ENCODE assay signal across 29 cellular contexts in the genomic region with DNA sequence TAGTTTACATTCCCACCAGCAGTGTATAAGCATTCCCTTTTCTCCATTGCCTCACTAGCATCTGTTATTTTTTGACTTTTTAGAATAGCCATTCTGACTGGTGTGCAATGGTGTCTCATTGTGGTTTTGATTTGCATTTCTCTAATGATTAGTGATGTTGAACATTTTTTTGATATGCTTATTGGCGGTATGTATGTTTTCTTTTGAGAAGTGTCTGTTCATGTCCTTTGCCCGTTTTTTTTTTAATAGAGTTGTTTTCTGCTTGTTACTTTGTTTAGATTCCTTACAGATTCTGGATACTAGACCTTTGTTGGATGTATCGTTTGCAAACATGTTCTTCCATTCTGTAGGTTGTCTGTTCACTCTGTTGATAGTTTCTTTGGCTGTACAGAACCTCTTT.
"Had no signal": no experiment of that assay in that cellular context is flagged by ENCODE, and none has a peak within 500 bp of the region (broad histone marks: within the 10 kb centered on the region; RNA-seq: fewer than 3 reads in every experiment).

No MANE protein-coding gene starts in this region.

- H3K27ac Mint-ChIP-seq: dendritic cell treated with granulocyte-macrophage colony-stimulating factor and Interleukin-4, amounts not matched to agents 40 ng/mL and 50 ng/mL, for 4 days; mesothelial cell of epicardium; stimulated activated effector memory CD8-positive, alpha-beta T cell treated with anti-CD3 and anti-CD28 coated beads, Interleukin-12 subunit alpha, Interleukin-12 subunit beta, amount 100 ng/mL, for 72 hours had no signal

- H3K36me3 ChIP-seq: colonic mucosa, esophagus muscularis mucosa, gastroesophageal sphincter, heart left ventricle, left lung, ovary, sigmoid colon, stomach, thyroid gland had no signal

- H3K4me1 ChIP-seq: colonic mucosa had no signal

- H3K27me3 ChIP-seq: colonic mucosa, esophagus muscularis mucosa, foreskin keratinocyte, gastroesophageal sphincter, heart left ventricle, hepatocyte, left lung, ovary, sigmoid colon, stomach, thyroid gland had no signal

- ATAC-seq: foreskin keratinocyte; gastroesophageal sphincter; heart left ventricle; left cardiac atrium; left lung; mucosa of descending colon; psoas muscle; right cardiac atrium; stimulated activated effector memory CD8-positive, alpha-beta T cell treated with anti-CD3 and anti-CD28 coated beads, Interleukin-12 subunit alpha, Interleukin-12 subunit beta, amount 100 ng/mL, for 72 hours had no signal

- DNase-seq: colonic mucosa; effector CD8-positive, alpha-beta T cell; foreskin keratinocyte; heart left ventricle; left cardiac atrium; left lung; mesenchymal stem cell; mucosa of descending colon; naive B cell; occipital lobe; ovary; posterior cingulate gyrus; psoas muscle; right cardiac atrium; sigmoid colon; stimulated activated CD4-positive, alpha-beta T cell treated with anti-CD3 and anti-CD28 coated beads, Interleukin-2, amount 100 ng/mL, for 24 hours; stimulated activated CD4-positive, alpha-beta T cell treated with anti-CD3 and anti-CD28 coated beads, Interleukin-4, amount 100 ng/mL, for 24 hours; stimulated activated naive CD4-positive, alpha-beta T cell treated with Interleukin-2 at 50 U/mL for 16 hours; stomach; thyroid gland; trophoblast cell had no signal

- H3K4me3 Mint-ChIP-seq: dendritic cell treated with granulocyte-macrophage colony-stimulating factor and Interleukin-4, amounts not matched to agents 40 ng/mL and 50 ng/mL, for 4 days; mesothelial cell of epicardium; stimulated activated effector memory CD8-positive, alpha-beta T cell treated with anti-CD3 and anti-CD28 coated beads, Interleukin-12 subunit alpha, Interleukin-12 subunit beta, amount 100 ng/mL, for 72 hours had no signal

- H3K4me3 ChIP-seq: colonic mucosa, esophagus muscularis mucosa, gastroesophageal sphincter, heart left ventricle, hepatocyte, left lung, mucosa of descending colon, ovary, psoas muscle, sigmoid colon, stomach, thyroid gland had no signal

- FAIRE-seq: endothelial cell of umbilical vein, islet of Langerhans had no signal

- H3K9me3 ChIP-seq: colonic mucosa, mucosa of descending colon, ovary, sigmoid colon, thyroid gland had no signal

- H3K27me3 Mint-ChIP-seq: dendritic cell treated with granulocyte-macrophage colony-stimulating factor and Interleukin-4, amounts not matched to agents 40 ng/mL and 50 ng/mL, for 4 days; naive B cell had no signal
